In the genomic region with DNA sequence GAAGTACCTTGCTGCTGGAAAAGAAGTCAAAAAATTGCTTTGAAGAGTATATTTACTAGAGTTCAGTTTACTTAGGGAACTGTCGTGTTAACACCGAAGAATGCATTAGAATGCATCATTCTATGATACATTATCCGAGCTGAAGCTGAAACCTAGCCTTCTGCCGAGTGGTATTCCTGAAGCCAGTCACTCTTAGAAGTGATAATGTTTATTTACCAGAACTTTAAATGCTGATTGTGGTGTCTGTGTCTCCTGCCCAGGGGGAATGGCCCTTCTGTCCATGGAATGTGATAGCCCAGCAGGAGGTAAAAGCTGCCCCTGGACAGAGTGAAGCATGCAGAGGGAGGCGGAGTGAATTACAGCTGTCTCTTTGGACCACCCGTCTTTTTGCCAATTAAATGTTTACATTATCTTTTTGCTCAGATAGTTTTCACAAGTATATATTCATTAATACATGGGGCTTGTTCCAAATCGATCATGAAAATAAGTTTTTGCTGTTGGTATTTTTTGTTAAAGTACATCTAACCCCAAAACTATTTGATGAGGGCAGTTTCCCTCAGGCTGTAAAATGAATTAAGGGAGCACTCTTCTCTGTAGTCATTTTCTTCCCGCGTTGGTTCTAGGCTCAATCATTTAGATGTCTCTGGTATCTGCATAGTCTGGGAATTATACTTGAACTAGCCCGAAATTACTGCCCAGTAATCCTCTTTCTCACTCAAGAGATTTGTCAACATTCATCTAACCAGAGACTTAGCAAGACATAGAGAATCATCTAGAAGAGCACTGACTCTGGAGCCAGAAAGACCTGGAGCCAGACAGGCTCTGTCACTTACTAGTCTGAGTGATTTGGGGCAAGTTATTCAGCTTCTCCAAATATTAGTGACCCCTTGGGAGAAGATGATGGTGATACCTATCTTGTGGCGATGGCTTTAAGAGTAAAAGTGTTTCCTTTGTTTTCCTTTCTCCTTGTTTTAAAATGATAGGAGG, we compare ENCODE assay signal across 1 cellular context.
TF ChIP-seq lines count a peak whose summit lies in the region.

No MANE protein-coding gene starts in this region.

TF ChIP-seq in IMR-90, 13 proteins besides CTCF, POLR2A, EP300 and RAD21 (continued from another document):
- TF ChIP-seq, protein P1, sequence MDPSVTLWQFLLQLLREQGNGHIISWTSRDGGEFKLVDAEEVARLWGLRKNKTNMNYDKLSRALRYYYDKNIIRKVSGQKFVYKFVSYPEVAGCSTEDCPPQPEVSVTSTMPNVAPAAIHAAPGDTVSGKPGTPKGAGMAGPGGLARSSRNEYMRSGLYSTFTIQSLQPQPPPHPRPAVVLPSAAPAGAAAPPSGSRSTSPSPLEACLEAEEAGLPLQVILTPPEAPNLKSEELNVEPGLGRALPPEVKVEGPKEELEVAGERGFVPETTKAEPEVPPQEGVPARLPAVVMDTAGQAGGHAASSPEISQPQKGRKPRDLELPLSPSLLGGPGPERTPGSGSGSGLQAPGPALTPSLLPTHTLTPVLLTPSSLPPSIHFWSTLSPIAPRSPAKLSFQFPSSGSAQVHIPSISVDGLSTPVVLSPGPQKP (IDR thresholded peaks at IDR 0.05; ENCODE audit: borderline replicate concordance, low read depth, low read length) = no peak
- TF ChIP-seq CHD1 (IDR thresholded peaks at IDR 0.05; ENCODE audit: low read depth, low read length) (no peak), USF2 (IDR thresholded peaks at IDR 0.05; ENCODE audit: low read depth, low read length) (no peak), MAFK (IDR thresholded peaks at IDR 0.05; ENCODE audit: low read depth, low read length) (no peak), NFE2L2 (IDR thresholded peaks at IDR 0.05; ENCODE audit: low read depth, low read length) (no peak), RCOR1 (IDR thresholded peaks at IDR 0.05; ENCODE audit: insufficient replicate concordance, low read length) (no peak), RFX5 (IDR thresholded peaks at IDR 0.05; ENCODE audit: low read depth, low read length) (no peak), SMC3 (IDR thresholded peaks at IDR 0.05; ENCODE audit: low read depth, low read length) (no peak), FOS (IDR thresholded peaks at IDR 0.05; ENCODE audit: low read depth, low read length) (no peak), MAZ (IDR thresholded peaks at IDR 0.05; ENCODE audit: borderline replicate concordance, low read depth, low read length) (no peak)
